8 cellular contexts compared by ENCODE assay signal in the genomic region with DNA sequence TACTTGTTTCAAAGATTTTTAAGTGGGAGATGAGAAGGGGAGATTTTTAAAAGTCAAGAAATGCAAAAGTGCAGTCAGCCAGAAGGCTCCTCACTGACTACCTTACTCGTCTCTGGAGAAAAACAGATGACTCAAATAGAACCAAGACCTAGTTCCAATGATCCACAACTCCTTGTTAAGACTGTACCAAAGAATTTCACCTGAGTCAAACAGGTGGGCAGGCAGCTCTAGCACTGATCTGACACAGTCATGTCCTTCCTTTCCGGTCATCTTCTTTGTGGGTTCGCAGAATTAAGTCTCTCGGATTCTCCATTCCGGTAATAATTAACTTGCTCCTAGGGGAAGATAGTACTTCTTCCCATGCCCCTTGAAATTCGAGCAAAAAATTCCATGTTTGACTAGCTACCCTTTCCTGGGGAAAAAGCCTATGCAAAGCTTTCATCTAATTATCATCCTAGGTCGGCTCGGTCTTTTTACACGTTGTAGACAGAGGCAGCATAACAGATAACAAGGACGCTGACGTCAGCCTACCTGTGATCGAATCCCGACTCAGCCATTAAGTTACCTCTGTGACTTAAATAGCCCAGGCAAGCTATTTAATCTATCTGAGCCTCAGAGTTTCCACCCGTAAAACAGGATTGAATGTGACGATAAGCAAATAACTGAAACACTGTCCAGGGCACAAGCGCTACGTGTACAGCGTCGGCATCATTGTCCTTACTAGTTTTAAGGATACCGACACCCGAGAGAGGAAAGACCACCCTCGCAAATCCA. TPM values are rescaled to one million over a fixed set of nuclear protein-coding genes. Genes with fewer than 3 reads are reported as not detected.
DNase-seq lines count a peak whose midpoint lies in the region; ATAC-seq and TF ChIP-seq lines count a peak whose summit lies in the region.

No MANE protein-coding gene starts in this region.

- peak overlapping the region; percentile 97 for H3K27ac Mint-ChIP-seq in activated T-helper 2 cell treated with anti-CD3 and anti-CD28 coated beads, Interferon-gamma antibody, Interleukin-2, Interleukin-4, amounts not matched to agents 10 μg/mL and 5 μg/mL and 100 μg/mL, durations not matched to agents 14 hours and 24 hours and 36 hours

- ATAC-seq in foreskin keratinocyte: peak; percentile 33
- no peak for ATAC-seq in GM18873 (IDR thresholded peaks at IDR 0.05; ENCODE audit: low FRiP score, unreplicated experiment)
- ATAC-seq in GM21515 (IDR thresholded peaks at IDR 0.05; ENCODE audit: unreplicated experiment): no peak

- H3K27ac ChIP-seq in foreskin keratinocyte (peak overlapping the region; percentile 91), parathyroid adenoma (peak overlapping the region; percentile 88)

- no peaks in the 10 kb centered on the region for H3K36me3 ChIP-seq in parathyroid adenoma (ENCODE audit: control insufficient read depth, insufficient read depth, low read length)

- H3K27me3 Mint-ChIP-seq in activated T-helper 2 cell treated with anti-CD3 and anti-CD28 coated beads, Interferon-gamma antibody, Interleukin-2, Interleukin-4, amounts not matched to agents 10 μg/mL and 5 μg/mL and 100 μg/mL, durations not matched to agents 14 hours and 24 hours and 36 hours (ENCODE audit: low read depth): peaks cover 14% of the 10 kb centered on the region

- no peak for TF ChIP-seq CTCF in foreskin keratinocyte (conservative IDR thresholded peaks at IDR 0.05)
- TF ChIP-seq CTCF in parathyroid adenoma (IDR thresholded peaks at IDR 0.05): no peak

- H3K4me1 Mint-ChIP-seq in activated T-helper 2 cell treated with anti-CD3 and anti-CD28 coated beads, Interferon-gamma antibody, Interleukin-2, Interleukin-4, amounts not matched to agents 10 μg/mL and 5 μg/mL and 100 μg/mL, durations not matched to agents 14 hours and 24 hours and 36 hours (ENCODE audit: low read depth): peaks cover 48% of the 10 kb centered on the region

- H3K9me3 Mint-ChIP-seq in activated T-helper 2 cell treated with anti-CD3 and anti-CD28 coated beads, Interferon-gamma antibody, Interleukin-2, Interleukin-4, amounts not matched to agents 10 μg/mL and 5 μg/mL and 100 μg/mL, durations not matched to agents 14 hours and 24 hours and 36 hours: no peaks in the 10 kb centered on the region

- H3K9me3 ChIP-seq in parathyroid adenoma (ENCODE audit: control insufficient read depth, low read length): no peaks in the 10 kb centered on the region

- H2AFZ ChIP-seq in parathyroid adenoma: peak overlapping the region; percentile 87

- H3K4me2 ChIP-seq in parathyroid adenoma (ENCODE audit: low read length): peak overlapping the region; percentile 97

- peak overlapping the region; percentile 93 for H3K4me3 Mint-ChIP-seq in activated T-helper 2 cell treated with anti-CD3 and anti-CD28 coated beads, Interferon-gamma antibody, Interleukin-2, Interleukin-4, amounts not matched to agents 10 μg/mL and 5 μg/mL and 100 μg/mL, durations not matched to agents 14 hours and 24 hours and 36 hours (ENCODE audit: low read depth)

- intact Hi-C loops in activated T-helper 2 cell treated with anti-CD3 and anti-CD28 coated beads, Interferon-gamma antibody, Interleukin-2, Interleukin-4, amounts not matched to agents 10 μg/mL and 5 μg/mL and 100 μg/mL, durations not matched to agents 14 hours and 24 hours and 36 hours (cut with micrococcal nuclease): loop anchor here (1.0 to 5.0 kb wide), 4 partner anchors 9 to 544 kb away; a partner anchor contains a TSS

- H3K79me2 ChIP-seq in parathyroid adenoma: peaks cover 20% of the 10 kb centered on the region

- H3K27me3 ChIP-seq in foreskin keratinocyte (no peaks in the 10 kb centered on the region), parathyroid adenoma (ENCODE audit: control insufficient read depth, insufficient read depth, low read length) (no peaks in the 10 kb centered on the region)

- DNase-seq in NCI-H1417 (lab: John Stamatoyannopoulos, UW) (peak; percentile 6 to 58 (median 30)), NCI-H1417 treated with DMSO at 0.1 percent for 48 hours (lab: John Stamatoyannopoulos, UW) (no peak), NCI-H69 (lab: John Stamatoyannopoulos, UW) (peak; percentile 63), foreskin keratinocyte (peak in 1 of 2 donors; percentile 54)
- DNase-seq in activated T-helper 2 cell treated with anti-CD3 and anti-CD28 coated beads, Interferon-gamma antibody, Interleukin-2, Interleukin-4, amounts not matched to agents 10 μg/mL and 5 μg/mL and 100 μg/mL, durations not matched to agents 14 hours and 24 hours and 36 hours (ENCODE audit: low spot score): peak; percentile 44

- H3K9ac ChIP-seq in parathyroid adenoma: peak overlapping the region; percentile 79

- peaks cover 12% of the 10 kb centered on the region for H3K4me1 ChIP-seq in foreskin keratinocyte
- H3K4me1 ChIP-seq in parathyroid adenoma: peaks cover 9% of the 10 kb centered on the region

- peaks cover 54% of the 10 kb centered on the region for H3K36me3 Mint-ChIP-seq in activated T-helper 2 cell treated with anti-CD3 and anti-CD28 coated beads, Interferon-gamma antibody, Interleukin-2, Interleukin-4, amounts not matched to agents 10 μg/mL and 5 μg/mL and 100 μg/mL, durations not matched to agents 14 hours and 24 hours and 36 hours (ENCODE audit: low read depth)

- peak overlapping the region; percentile 97 for H3K4me3 ChIP-seq in parathyroid adenoma (ENCODE audit: low read depth, low read length)

RNA-seq across cellular contexts. Expression of a gene that starts 0.7 kb away (rescaled TPM):
- 73.0 and 81.0 TPM in 2 replicates for total RNA-seq in activated T-helper 2 cell treated with anti-CD3 and anti-CD28 coated beads, Interferon-gamma antibody, Interleukin-2, Interleukin-4, amounts not matched to agents 10 μg/mL and 5 μg/mL and 100 μg/mL, durations not matched to agents 14 hours and 24 hours and 36 hours
- 33.0 and 40.4 TPM in 2 replicates for total RNA-seq in foreskin keratinocyte
- 68.5 and 72.5 TPM in 2 replicates for polyA plus RNA-seq in foreskin keratinocyte

RNA-seq across cellular contexts. Expression of a gene that starts 9.0 kb away (rescaled TPM):
- total RNA-seq in activated T-helper 2 cell treated with anti-CD3 and anti-CD28 coated beads, Interferon-gamma antibody, Interleukin-2, Interleukin-4, amounts not matched to agents 10 μg/mL and 5 μg/mL and 100 μg/mL, durations not matched to agents 14 hours and 24 hours and 36 hours: 52.4 and 59.0 TPM in 2 replicates
- total RNA-seq in foreskin keratinocyte: 19.2 and 20.2 TPM in 2 replicates
- 11.2 and 11.6 TPM in 2 replicates for polyA plus RNA-seq in foreskin keratinocyte

RNA-seq across cellular contexts. Expression of a gene that starts 44.5 kb away (rescaled TPM):
- total RNA-seq in activated T-helper 2 cell treated with anti-CD3 and anti-CD28 coated beads, Interferon-gamma antibody, Interleukin-2, Interleukin-4, amounts not matched to agents 10 μg/mL and 5 μg/mL and 100 μg/mL, durations not matched to agents 14 hours and 24 hours and 36 hours: 33.3 and 36.1 TPM in 2 replicates
- not detected in 2 replicates for total RNA-seq in foreskin keratinocyte
- 0.03 TPM in 1 of 2 replicates, not detected in the other for polyA plus RNA-seq in foreskin keratinocyte

RNA-seq across cellular contexts. Expression of a gene that starts 44.7 kb away (rescaled TPM):
- total RNA-seq in activated T-helper 2 cell treated with anti-CD3 and anti-CD28 coated beads, Interferon-gamma antibody, Interleukin-2, Interleukin-4, amounts not matched to agents 10 μg/mL and 5 μg/mL and 100 μg/mL, durations not matched to agents 14 hours and 24 hours and 36 hours: 10.7 and 12.0 TPM in 2 replicates
- total RNA-seq in foreskin keratinocyte: 0.03 and 0.07 TPM in 2 replicates
- 0.01 and 0.02 TPM in 2 replicates for polyA plus RNA-seq in foreskin keratinocyte

Comparison
In these comparisons a context has a peak if more than half of its experiments do, and no peak if none do; other contexts are left out.
1. RNA of a gene that starts 44.5 kb away (total RNA-seq): 33.3 to 36.1 TPM in activated T-helper 2 cell treated with anti-CD3 and anti-CD28 coated beads, Interferon-gamma antibody, Interleukin-2, Interleukin-4, amounts not matched to agents 10 μg/mL and 5 μg/mL and 100 μg/mL, durations not matched to agents 14 hours and 24 hours and 36 hours; not detected in foreskin keratinocyte; every median in the first group is over 10 times any median in the second.